In the genomic region with DNA sequence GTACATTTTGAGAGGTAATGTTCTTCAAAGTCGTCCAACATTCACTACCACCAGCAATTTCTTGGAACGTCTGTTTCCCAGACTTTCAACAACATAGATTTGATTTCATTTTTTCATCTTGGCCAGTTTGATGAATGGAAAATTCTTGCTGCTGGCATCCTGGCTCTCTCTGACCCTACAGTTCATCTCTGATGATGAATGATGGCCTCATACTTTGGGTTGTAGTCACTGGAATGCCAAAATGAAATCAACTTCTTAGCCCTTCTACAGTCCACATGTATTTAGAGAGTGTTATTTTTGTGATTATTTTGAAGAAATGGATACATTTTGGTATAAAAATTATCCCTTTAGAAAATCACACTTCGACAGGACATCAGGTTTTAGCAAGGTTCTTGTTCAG, we compare ENCODE assay signal across 14 cellular contexts. TPM values are rescaled to one million over a fixed set of nuclear protein-coding genes. Genes with fewer than 3 reads are reported as not detected.
DNase-seq lines count a peak whose midpoint lies in the region; ATAC-seq and TF ChIP-seq lines count a peak whose summit lies in the region.
"Had no signal": no experiment of that assay in that cellular context is flagged by ENCODE, and none has a peak within 500 bp of the region (broad histone marks: within the 10 kb centered on the region; RNA-seq: fewer than 3 reads in every experiment).

No MANE protein-coding gene starts in this region.

- H3F3A ChIP-seq in neural progenitor cell (ENCODE audit: low read depth): no peaks in the 10 kb centered on the region

- H3K27ac Mint-ChIP-seq in endothelial cell (ENCODE audit: unreplicated experiment) (peak overlapping the region; percentile 36), neural progenitor cell (no peak overlapping the region), glutamatergic neuron (ENCODE audit: unreplicated experiment) (no peak overlapping the region)
- H3K27ac Mint-ChIP-seq: activated naive CD8-positive, alpha-beta T cell treated with anti-CD3 and anti-CD28 coated beads, Interleukin-2, amount 10 ng/mL, durations not matched to agents 7 days and 5 days; natural killer cell had no signal

- H3K4me3 ChIP-seq in neural progenitor cell: no peak overlapping the region
- no peak overlapping the region for H3K4me3 ChIP-seq in spleen
- H3K4me3 ChIP-seq: Peyer's patch had no signal

- no peaks in the 10 kb centered on the region for H3K27me3 Mint-ChIP-seq in endothelial cell (ENCODE audit: unreplicated experiment)
- peaks cover 4% of the 10 kb centered on the region for H3K27me3 Mint-ChIP-seq in neural progenitor cell (ENCODE audit: insufficient read depth, low read depth)
- H3K27me3 Mint-ChIP-seq in glutamatergic neuron (ENCODE audit: unreplicated experiment): no peaks in the 10 kb centered on the region
- H3K27me3 Mint-ChIP-seq: activated naive CD8-positive, alpha-beta T cell treated with anti-CD3 and anti-CD28 coated beads, Interleukin-2, amount 10 ng/mL, durations not matched to agents 7 days and 5 days had no signal

- H2AFZ ChIP-seq in neural progenitor cell (replicated peaks): no peak overlapping the region

- no peaks in the 10 kb centered on the region for H4K20me1 ChIP-seq in neural progenitor cell (ENCODE audit: low read depth)

- intact Hi-C loops in spleen (cut with DNase I; ENCODE audit: low total_unique reads): no loop called here

- no peak overlapping the region for H3K4me2 ChIP-seq in neural progenitor cell

- H3K36me3 ChIP-seq in neural progenitor cell (no peaks in the 10 kb centered on the region), spleen (peaks cover 0 to 7% (median 0%) of the 10 kb centered on the region in 6 donors)
- H3K36me3 ChIP-seq: Peyer's patch had no signal

- no peaks in the 10 kb centered on the region for H3K9me3 ChIP-seq in neural progenitor cell (ENCODE audit: low read depth)
- no peaks in the 10 kb centered on the region for H3K9me3 ChIP-seq in spleen
- H3K9me3 ChIP-seq: Peyer's patch had no signal

- no peaks in the 10 kb centered on the region for H3K9me3 Mint-ChIP-seq in endothelial cell (ENCODE audit: unreplicated experiment)
- peaks cover 4% of the 10 kb centered on the region for H3K9me3 Mint-ChIP-seq in neural progenitor cell
- no peaks in the 10 kb centered on the region for H3K9me3 Mint-ChIP-seq in glutamatergic neuron (ENCODE audit: unreplicated experiment)
- H3K9me3 Mint-ChIP-seq: activated naive CD8-positive, alpha-beta T cell treated with anti-CD3 and anti-CD28 coated beads, Interleukin-2, amount 10 ng/mL, durations not matched to agents 7 days and 5 days; natural killer cell had no signal

- H3K4me1 Mint-ChIP-seq in endothelial cell (ENCODE audit: unreplicated experiment) (peaks cover 30% of the 10 kb centered on the region), neural progenitor cell (peaks cover 20% of the 10 kb centered on the region), glutamatergic neuron (ENCODE audit: low read depth, unreplicated experiment) (no peaks in the 10 kb centered on the region)
- H3K4me1 Mint-ChIP-seq: natural killer cell had no signal

- H3K79me2 ChIP-seq in neural progenitor cell (ENCODE audit: low read depth): peaks cover 7% of the 10 kb centered on the region

- H3K36me3 Mint-ChIP-seq in endothelial cell (ENCODE audit: low read depth, unreplicated experiment) (peaks cover 9% of the 10 kb centered on the region), neural progenitor cell (no peaks in the 10 kb centered on the region), glutamatergic neuron (ENCODE audit: unreplicated experiment) (no peaks in the 10 kb centered on the region)
- H3K36me3 Mint-ChIP-seq: natural killer cell had no signal

- WGBS in spleen, 5 donors: 57 to 82% (median 78%) methylated on average over 3 of the region's 3 CpGs

- no peak for ATAC-seq in GM19463 (IDR thresholded peaks at IDR 0.05; ENCODE audit: unreplicated experiment)
- ATAC-seq: natural killer cell had no signal

- H3K27ac ChIP-seq in neural progenitor cell: no peak overlapping the region
- H3K27ac ChIP-seq in spleen: peak overlapping the region in 3 of 8 donors; percentile 30 to 57 (median 54)

- DNase-seq in Daoy (ENCODE audit: low read depth): peak; percentile 15
- DNase-seq in RPMI7951 (ENCODE audit: low read depth): peak; percentile 43
- no peak for DNase-seq in endothelial cell (ENCODE audit: low spot score)
- no peak for DNase-seq in neural progenitor cell (ENCODE audit: low spot score)
- DNase-seq in spleen: no peak
- no peak for DNase-seq in glutamatergic neuron
- no peak for DNase-seq in HK-2 (ENCODE audit: unreplicated experiment)
- DNase-seq: activated naive CD8-positive, alpha-beta T cell treated with anti-CD3 and anti-CD28 coated beads, Interleukin-2, amount 10 ng/mL, durations not matched to agents 7 days and 5 days; C1 segment of cervical spinal cord; H7; natural killer cell; NCI-H345; Peyer's patch had no signal

- H3K4me3 Mint-ChIP-seq in endothelial cell (ENCODE audit: unreplicated experiment) (no peak overlapping the region), neural progenitor cell (peak overlapping the region; percentile 46), glutamatergic neuron (ENCODE audit: unreplicated experiment) (no peak overlapping the region)
- H3K4me3 Mint-ChIP-seq: activated naive CD8-positive, alpha-beta T cell treated with anti-CD3 and anti-CD28 coated beads, Interleukin-2, amount 10 ng/mL, durations not matched to agents 7 days and 5 days; natural killer cell had no signal

- no peak for TF ChIP-seq POLR2A in spleen (IDR thresholded peaks at IDR 0.05)

- TF ChIP-seq CTCF in endothelial cell (IDR thresholded peaks at IDR 0.05; ENCODE audit: unreplicated experiment): no peak
- TF ChIP-seq CTCF in neural progenitor cell (IDR thresholded peaks at IDR 0.05): no peak
- TF ChIP-seq CTCF in spleen (IDR thresholded peaks at IDR 0.05 in 8 of 11, conservative IDR thresholded peaks at IDR 0.05 in 3 of 11): no peak
- no peak for TF ChIP-seq CTCF in glutamatergic neuron (IDR thresholded peaks at IDR 0.05; ENCODE audit: partially characterized antibody, unreplicated experiment)

- H3K9ac ChIP-seq in neural progenitor cell: no peak overlapping the region

- H3K4me1 ChIP-seq in neural progenitor cell: peaks cover 4% of the 10 kb centered on the region
- H3K4me1 ChIP-seq in spleen: peaks cover 4 to 51% (median 18%) of the 10 kb centered on the region in 6 donors
- H3K4me1 ChIP-seq: Peyer's patch had no signal

- H3K27me3 ChIP-seq in neural progenitor cell (no peaks in the 10 kb centered on the region), spleen (replicated peaks in 1 of 7) (no peaks in the 10 kb centered on the region)
- H3K27me3 ChIP-seq: Peyer's patch had no signal

RNA-seq across cellular contexts. Expression of a gene that starts 8.8 kb away (rescaled TPM):
- 4.4 and 10.5 TPM in 2 replicates for total RNA-seq in Daoy (2014; rRNA removed; shearing (Covaris generic))
- total RNA-seq in RPMI7951 (2014; rRNA removed; shearing (Covaris generic)): 3.7 and 6.7 TPM in 2 replicates
- total RNA-seq in endothelial cell (ENCODE audit: unreplicated experiment) (54.6 TPM), neural progenitor cell (ENCODE audit: low replicate concordance) (5.6 and 10.4 TPM in 2 replicates), spleen (10 to 100 TPM; 14.6 to 43.9 (median 29.2) TPM), glutamatergic neuron (ENCODE audit: unreplicated experiment) (1.7 TPM)
- 1 to 10 TPM; 2.0 to 5.2 (median 2.9) TPM for polyA plus RNA-seq in spleen

RNA-seq across cellular contexts. Expression of a gene that starts 37.1 kb away (rescaled TPM):
- 2.2 and 5.4 TPM in 2 replicates for total RNA-seq in Daoy (2014; rRNA removed; shearing (Covaris generic))
- 4.8 and 7.2 TPM in 2 replicates for total RNA-seq in RPMI7951 (2014; rRNA removed; shearing (Covaris generic))
- 7.3 TPM for total RNA-seq in endothelial cell (ENCODE audit: unreplicated experiment)
- total RNA-seq in neural progenitor cell (ENCODE audit: low replicate concordance): 3.6 and 3.9 TPM in 2 replicates
- total RNA-seq in spleen: 10 to 100 TPM in 2 of 7 donors, 1 to 10 TPM in 5; 4.2 to 10.7 (median 6.7) TPM
- polyA plus RNA-seq in spleen: 1 to 10 TPM in 1 of 3 donors, under 1 TPM in 2; 0.77 to 1.1 (median 0.80) TPM
- total RNA-seq in glutamatergic neuron (ENCODE audit: unreplicated experiment): 6.4 TPM

Comparison
In these comparisons a context has a peak if more than half of its experiments do, and no peak if none do; other contexts are left out.
1. DNase-seq: peak in Daoy (single experiment) and RPMI7951 (single experiment); none in endothelial cell (single experiment), neural progenitor cell (single experiment), spleen (single experiment), glutamatergic neuron (single experiment) and HK-2 (single experiment).